In genomic region chr11:12137005-12137690, GRCh38 we compare ENCODE assay signal across 12 cellular contexts. TPM values are rescaled to one million over a fixed set of nuclear protein-coding genes. Genes with fewer than 3 reads are reported as not detected.
DNase-seq lines count a peak whose midpoint lies in the region; ATAC-seq and TF ChIP-seq lines count a peak whose summit lies in the region.
"Had no signal": no experiment of that assay in that cellular context is flagged by ENCODE, and none has a peak within 500 bp of the region (broad histone marks: within the 10 kb centered on the region; RNA-seq: fewer than 3 reads in every experiment).

No MANE protein-coding gene starts in this region.

- H3K4me3 ChIP-seq in left ventricle myocardium inferior (no peak overlapping the region), colonic mucosa (no peak overlapping the region), mucosa of rectum (ENCODE audit: low read length in 2 of 2) (no peak overlapping the region)
- H3K4me3 ChIP-seq: neural progenitor cell had no signal

- H3K9me3 ChIP-seq in left ventricle myocardium inferior (replicated peaks) (no peaks in the 10 kb centered on the region), colonic mucosa (no peaks in the 10 kb centered on the region), mucosa of rectum (ENCODE audit: control insufficient read depth in 2 of 2, low read length in 2 of 2) (no peaks in the 10 kb centered on the region)

- H3K4me1 ChIP-seq in left ventricle myocardium inferior (peaks cover 83% of the 10 kb centered on the region), colonic mucosa (peaks cover 29% of the 10 kb centered on the region), mucosa of rectum (ENCODE audit: control insufficient read depth in 2 of 2, insufficient read depth in 2 of 2, low read length in 2 of 2) (peaks cover 60 to 88% of the 10 kb centered on the region in 2 donors)

- peak overlapping the region; percentile 15 for H3K27ac ChIP-seq in left ventricle myocardium inferior (replicated peaks)
- peak overlapping the region; percentile 78 for H3K27ac ChIP-seq in colonic mucosa
- peak overlapping the region; percentile 85 to 91 for H3K27ac ChIP-seq in mucosa of rectum (ENCODE audit: low read depth in 2 of 2, low read length in 2 of 2)
- H3K27ac ChIP-seq: neural progenitor cell had no signal

- no peak for TF ChIP-seq CTCF in left ventricle myocardium inferior (IDR thresholded peaks at IDR 0.05; ENCODE audit: borderline replicate concordance)
- no peak for TF ChIP-seq CTCF in colonic mucosa (IDR thresholded peaks at IDR 0.05)

- DNase-seq in left ventricle myocardium inferior (no peak), left ventricle myocardium superior (no peak), colonic mucosa (peak; percentile 82), HUDEP-2 (lab: John Stamatoyannopoulos, UW; ENCODE audit: unreplicated experiment in 76 of 76) (no peak), NCI-H446 (lab: John Stamatoyannopoulos, UW) (no peak), amygdala (lab: John Stamatoyannopoulos, UW) (no peak)
- DNase-seq: activated naive CD4-positive, alpha-beta T cell treated with Interleukin-2 at 50 U/mL for 16 hours; effector CD4-positive, alpha-beta T cell; NCI-H1105 treated with DMSO at 0.1 percent for 48 hours had no signal

- H3K27me3 ChIP-seq in left ventricle myocardium inferior (ENCODE audit: low read depth) (no peaks in the 10 kb centered on the region), colonic mucosa (no peaks in the 10 kb centered on the region), mucosa of rectum (ENCODE audit: control insufficient read depth in 2 of 2, insufficient read depth in 2 of 2, low read length in 2 of 2) (no peaks in the 10 kb centered on the region)
- H3K27me3 ChIP-seq: neural progenitor cell had no signal

- intact Hi-C loops in left ventricle myocardium inferior (cut with micrococcal nuclease) (no loop called here), left ventricle myocardium superior (cut with micrococcal nuclease) (no loop called here), colonic mucosa (cut with DNase I) (no loop called here)

- peak overlapping the region in 1 of 2 donors; percentile 58 for H3K9ac ChIP-seq in colonic mucosa (ENCODE audit: low read depth in 2 of 2, low read length in 2 of 2)
- H3K9ac ChIP-seq in mucosa of rectum (ENCODE audit: low read depth in 1 of 2, low read length in 2 of 2) = peak overlapping the region; percentile 44 to 66
- H3K9ac ChIP-seq: neural progenitor cell had no signal

- H3K36me3 ChIP-seq in left ventricle myocardium inferior = no peaks in the 10 kb centered on the region
- H3K36me3 ChIP-seq in colonic mucosa = no peaks in the 10 kb centered on the region
- peaks cover 7% of the 10 kb centered on the region in 2 donors for H3K36me3 ChIP-seq in mucosa of rectum (ENCODE audit: control insufficient read depth in 2 of 2, insufficient read depth in 2 of 2, low read length in 2 of 2)
- H3K36me3 ChIP-seq: neural progenitor cell had no signal

- ATAC-seq in left ventricle myocardium superior = no peak
- ATAC-seq in HG02678 (IDR thresholded peaks at IDR 0.05; ENCODE audit: unreplicated experiment) = no peak

RNA-seq across cellular contexts. Expression of gene MICAL2, which starts 26.8 kb away (rescaled TPM):
- 85.0 TPM for total RNA-seq in left ventricle myocardium inferior
- total RNA-seq in left ventricle myocardium superior = 57.1 TPM
- 100 to 1,000 TPM; 194 TPM for total RNA-seq in colonic mucosa

Comparison
In these comparisons a context has a peak if more than half of its experiments do, and no peak if none do; other contexts are left out.
1. H3K27ac ChIP-seq: peak in every context shown above with its lines; median percentile 88 in mucosa of rectum; 78 in colonic mucosa; 15 in left ventricle myocardium inferior.